ENCODE assay signal across 2 cellular contexts in the genomic region with DNA sequence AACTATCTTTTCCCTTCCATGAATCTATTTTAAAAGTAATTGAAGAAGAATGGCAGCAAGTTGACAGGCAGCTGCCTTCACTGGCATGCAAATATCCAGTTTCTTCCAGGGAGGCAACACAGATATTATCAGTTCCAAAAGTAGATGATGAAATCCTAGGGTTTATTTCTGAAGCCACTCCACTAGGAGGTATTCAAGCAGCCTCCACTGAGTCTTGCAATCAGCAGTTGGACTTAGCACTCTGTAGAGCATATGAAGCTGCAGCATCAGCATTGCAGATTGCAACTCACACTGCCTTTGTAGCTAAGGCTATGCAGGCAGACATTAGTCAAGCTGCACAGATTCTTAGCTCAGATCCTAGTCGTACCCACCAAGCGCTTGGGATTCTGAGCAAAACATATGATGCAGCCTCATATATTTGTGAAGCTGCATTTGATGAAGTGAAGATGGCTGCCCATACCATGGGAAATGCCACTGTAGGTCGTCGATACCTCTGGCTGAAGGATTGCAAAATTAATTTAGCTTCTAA.
TF ChIP-seq lines count a peak whose summit lies in the region.

No MANE protein-coding gene starts in this region.

TF ChIP-seq in GM23338, 12 proteins besides CTCF, POLR2A, EP300 and RAD21 (continued from another document):
- TF ChIP-seq POLR2AphosphoS5 (IDR thresholded peaks at IDR 0.05; ENCODE audit: low read depth) (no peak), STAT1 (IDR thresholded peaks at IDR 0.05; ENCODE audit: unreplicated experiment) (no peak), ZNF114 (CRISPR knock-in tag; IDR thresholded peaks at IDR 0.05) (no peak)
TF ChIP-seq in GM23338: peak in this region for 0.

TF ChIP-seq in K562, 482 proteins besides CTCF, POLR2A, EP300 and RAD21 (continued from another document and continues in another):
- TF ChIP-seq CHD2 (IDR thresholded peaks at IDR 0.05; ENCODE audit: low read depth, low read length) (no peak), MTA3 (IDR thresholded peaks at IDR 0.05; ENCODE audit: borderline replicate concordance) (no peak), CTBP1 (IDR thresholded peaks at IDR 0.05; ENCODE audit: borderline replicate concordance) (peak; percentile 37; the same call in 1 of the 2 replicates), SNIP1 (IDR thresholded peaks at IDR 0.05; ENCODE audit: low read depth) (no peak), MAZ (CRISPR knock-in tag; conservative IDR thresholded peaks at IDR 0.05 in 1 of 2, IDR thresholded peaks at IDR 0.05 in 1 of 2) (peak in 1 of 2 experiments; percentile 34; a peak in 1 of 4 replicates), LARP7 (IDR thresholded peaks at IDR 0.05) (no peak), THRAP3 (IDR thresholded peaks at IDR 0.05; ENCODE audit: borderline replicate concordance) (no peak), GATAD2A (IDR thresholded peaks at IDR 0.05) (no peak), SIX5 (IDR thresholded peaks at IDR 0.05; ENCODE audit: borderline replicate concordance in 1 of 2, insufficient read depth in 1 of 2, low read depth in 1 of 2, low read length in 2 of 2) (no peak), GATA2 (CRISPR knock-in tag; IDR thresholded peaks at IDR 0.05) (no peak), JUND (IDR thresholded peaks at IDR 0.05; ENCODE audit: borderline replicate concordance, low read depth, low read length) (peak; percentile 53; the same call in 1 of the 2 replicates), JUND (tag; IDR thresholded peaks at IDR 0.05; ENCODE audit: borderline replicate concordance, low read depth, low read length) (peak; percentile 57; the same call in 1 of the 3 replicates), COPS2 (conservative IDR thresholded peaks at IDR 0.05) (no peak), SRSF7 (optimal IDR thresholded peaks at IDR 0.05; ENCODE audit: low read depth, low read length) (no peak), ADNP (tag; IDR thresholded peaks at IDR 0.05) (no peak), RNF2 (IDR thresholded peaks at IDR 0.05) (no peak), TAF15 (IDR thresholded peaks at IDR 0.05; ENCODE audit: low read depth, low read length) (no peak), BHLHE40 (IDR thresholded peaks at IDR 0.05; ENCODE audit: low read length) (no peak), ZNF232 (CRISPR knock-in tag; IDR thresholded peaks at IDR 0.05) (no peak), FOSL1 (tag; conservative IDR thresholded peaks at IDR 0.05) (no peak), FIP1L1 (IDR thresholded peaks at IDR 0.05; ENCODE audit: low read depth, low read length, poor library complexity, severe bottlenecking) (no peak), SMARCC2 (IDR thresholded peaks at IDR 0.05; ENCODE audit: low read depth) (no peak), ATF7 (IDR thresholded peaks at IDR 0.05) (peak; percentile 84), PTRF (tag; IDR thresholded peaks at IDR 0.05) (no peak), HCFC1 (IDR thresholded peaks at IDR 0.05; ENCODE audit: low read depth, low read length) (no peak), ZNF830 (CRISPR knock-in tag; IDR thresholded peaks at IDR 0.05) (no peak), SMARCA4 (IDR thresholded peaks at IDR 0.05) (peak; percentile 20; the same call in 1 of the 2 replicates), POLR3A (IDR thresholded peaks at IDR 0.05; ENCODE audit: borderline replicate concordance, extremely low read depth, insufficient read depth, insufficient read length) (no peak), SREBF2 (CRISPR knock-in tag; IDR thresholded peaks at IDR 0.05) (no peak), STAT5A (IDR thresholded peaks at IDR 0.05; ENCODE audit: borderline replicate concordance, low read length) (no peak), ZNF668 (CRISPR knock-in tag; IDR thresholded peaks at IDR 0.05) (no peak), ZNF583 (CRISPR knock-in tag; IDR thresholded peaks at IDR 0.05) (no peak), PTTG1 (tag; IDR thresholded peaks at IDR 0.05; ENCODE audit: low read depth) (0 out of 2 replicates have a peak, but pooled peaks have one; percentile 68), MCM5 (IDR thresholded peaks at IDR 0.05; ENCODE audit: low read depth) (no peak), WHSC1 (IDR thresholded peaks at IDR 0.05; ENCODE audit: low read length) (no peak), L3MBTL2 (IDR thresholded peaks at IDR 0.05) (no peak; the same call in 1 of the 2 replicates), TRIM24 (IDR thresholded peaks at IDR 0.05) (peak in 1 of 2 experiments; percentile 42; a peak in 1 of 4 replicates), PRPF4 (IDR thresholded peaks at IDR 0.05; ENCODE audit: insufficient read depth, low read depth, low read length, poor library complexity, severe bottlenecking) (no peak), ZNF766 (CRISPR knock-in tag; conservative IDR thresholded peaks at IDR 0.05) (peak; percentile 98), PCBP2 (IDR thresholded peaks at IDR 0.05; ENCODE audit: low read depth, low read length, poor library complexity, severe bottlenecking) (no peak), FOXP1 (CRISPR knock-in tag; IDR thresholded peaks at IDR 0.05) (no peak)
- TF ChIP-seq, protein P1, sequence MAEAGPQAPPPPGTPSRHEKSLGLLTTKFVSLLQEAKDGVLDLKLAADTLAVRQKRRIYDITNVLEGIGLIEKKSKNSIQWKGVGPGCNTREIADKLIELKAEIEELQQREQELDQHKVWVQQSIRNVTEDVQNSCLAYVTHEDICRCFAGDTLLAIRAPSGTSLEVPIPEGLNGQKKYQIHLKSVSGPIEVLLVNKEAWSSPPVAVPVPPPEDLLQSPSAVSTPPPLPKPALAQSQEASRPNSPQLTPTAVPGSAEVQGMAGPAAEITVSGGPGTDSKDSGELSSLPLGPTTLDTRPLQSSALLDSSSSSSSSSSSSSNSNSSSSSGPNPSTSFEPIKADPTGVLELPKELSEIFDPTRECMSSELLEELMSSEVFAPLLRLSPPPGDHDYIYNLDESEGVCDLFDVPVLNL (CRISPR knock-in tag; IDR thresholded peaks at IDR 0.05; ENCODE audit: low read depth): no peak
- TF ChIP-seq, protein P2, sequence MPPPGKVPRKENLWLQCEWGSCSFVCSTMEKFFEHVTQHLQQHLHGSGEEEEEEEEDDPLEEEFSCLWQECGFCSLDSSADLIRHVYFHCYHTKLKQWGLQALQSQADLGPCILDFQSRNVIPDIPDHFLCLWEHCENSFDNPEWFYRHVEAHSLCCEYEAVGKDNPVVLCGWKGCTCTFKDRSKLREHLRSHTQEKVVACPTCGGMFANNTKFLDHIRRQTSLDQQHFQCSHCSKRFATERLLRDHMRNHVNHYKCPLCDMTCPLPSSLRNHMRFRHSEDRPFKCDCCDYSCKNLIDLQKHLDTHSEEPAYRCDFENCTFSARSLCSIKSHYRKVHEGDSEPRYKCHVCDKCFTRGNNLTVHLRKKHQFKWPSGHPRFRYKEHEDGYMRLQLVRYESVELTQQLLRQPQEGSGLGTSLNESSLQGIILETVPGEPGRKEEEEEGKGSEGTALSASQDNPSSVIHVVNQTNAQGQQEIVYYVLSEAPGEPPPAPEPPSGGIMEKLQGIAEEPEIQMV (tag; conservative IDR thresholded peaks at IDR 0.05; ENCODE audit: low read depth): no peak
- TF ChIP-seq, protein P3, sequence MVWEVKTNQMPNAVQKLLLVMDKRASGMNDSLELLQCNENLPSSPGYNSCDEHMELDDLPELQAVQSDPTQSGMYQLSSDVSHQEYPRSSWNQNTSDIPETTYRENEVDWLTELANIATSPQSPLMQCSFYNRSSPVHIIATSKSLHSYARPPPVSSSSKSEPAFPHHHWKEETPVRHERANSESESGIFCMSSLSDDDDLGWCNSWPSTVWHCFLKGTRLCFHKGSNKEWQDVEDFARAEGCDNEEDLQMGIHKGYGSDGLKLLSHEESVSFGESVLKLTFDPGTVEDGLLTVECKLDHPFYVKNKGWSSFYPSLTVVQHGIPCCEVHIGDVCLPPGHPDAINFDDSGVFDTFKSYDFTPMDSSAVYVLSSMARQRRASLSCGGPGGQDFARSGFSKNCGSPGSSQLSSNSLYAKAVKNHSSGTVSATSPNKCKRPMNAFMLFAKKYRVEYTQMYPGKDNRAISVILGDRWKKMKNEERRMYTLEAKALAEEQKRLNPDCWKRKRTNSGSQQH (CRISPR knock-in tag; IDR thresholded peaks at IDR 0.05): no peak
- TF ChIP-seq, protein P4, sequence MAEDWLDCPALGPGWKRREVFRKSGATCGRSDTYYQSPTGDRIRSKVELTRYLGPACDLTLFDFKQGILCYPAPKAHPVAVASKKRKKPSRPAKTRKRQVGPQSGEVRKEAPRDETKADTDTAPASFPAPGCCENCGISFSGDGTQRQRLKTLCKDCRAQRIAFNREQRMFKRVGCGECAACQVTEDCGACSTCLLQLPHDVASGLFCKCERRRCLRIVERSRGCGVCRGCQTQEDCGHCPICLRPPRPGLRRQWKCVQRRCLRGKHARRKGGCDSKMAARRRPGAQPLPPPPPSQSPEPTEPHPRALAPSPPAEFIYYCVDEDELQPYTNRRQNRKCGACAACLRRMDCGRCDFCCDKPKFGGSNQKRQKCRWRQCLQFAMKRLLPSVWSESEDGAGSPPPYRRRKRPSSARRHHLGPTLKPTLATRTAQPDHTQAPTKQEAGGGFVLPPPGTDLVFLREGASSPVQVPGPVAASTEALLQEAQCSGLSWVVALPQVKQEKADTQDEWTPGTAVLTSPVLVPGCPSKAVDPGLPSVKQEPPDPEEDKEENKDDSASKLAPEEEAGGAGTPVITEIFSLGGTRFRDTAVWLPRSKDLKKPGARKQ (CRISPR knock-in tag; IDR thresholded peaks at IDR 0.05): no peak
- TF ChIP-seq, protein P5, sequence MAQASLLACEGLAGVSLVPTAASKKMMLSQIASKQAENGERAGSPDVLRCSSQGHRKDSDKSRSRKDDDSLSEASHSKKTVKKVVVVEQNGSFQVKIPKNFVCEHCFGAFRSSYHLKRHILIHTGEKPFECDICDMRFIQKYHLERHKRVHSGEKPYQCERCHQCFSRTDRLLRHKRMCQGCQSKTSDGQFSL (CRISPR knock-in tag; IDR thresholded peaks at IDR 0.05): no peak
- TF ChIP-seq, protein P5 (tag; IDR thresholded peaks at IDR 0.05): no peak
- TF ChIP-seq, protein P6, sequence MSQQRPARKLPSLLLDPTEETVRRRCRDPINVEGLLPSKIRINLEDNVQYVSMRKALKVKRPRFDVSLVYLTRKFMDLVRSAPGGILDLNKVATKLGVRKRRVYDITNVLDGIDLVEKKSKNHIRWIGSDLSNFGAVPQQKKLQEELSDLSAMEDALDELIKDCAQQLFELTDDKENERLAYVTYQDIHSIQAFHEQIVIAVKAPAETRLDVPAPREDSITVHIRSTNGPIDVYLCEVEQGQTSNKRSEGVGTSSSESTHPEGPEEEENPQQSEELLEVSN (IDR thresholded peaks at IDR 0.05; ENCODE audit: borderline replicate concordance in 1 of 2, extremely low read depth in 1 of 2, insufficient read depth in 1 of 2, insufficient read length in 1 of 2, low read depth in 1 of 2, low read length in 1 of 2, poor library complexity in 1 of 2, severe bottlenecking in 1 of 2): no peak
- TF ChIP-seq, protein P7, sequence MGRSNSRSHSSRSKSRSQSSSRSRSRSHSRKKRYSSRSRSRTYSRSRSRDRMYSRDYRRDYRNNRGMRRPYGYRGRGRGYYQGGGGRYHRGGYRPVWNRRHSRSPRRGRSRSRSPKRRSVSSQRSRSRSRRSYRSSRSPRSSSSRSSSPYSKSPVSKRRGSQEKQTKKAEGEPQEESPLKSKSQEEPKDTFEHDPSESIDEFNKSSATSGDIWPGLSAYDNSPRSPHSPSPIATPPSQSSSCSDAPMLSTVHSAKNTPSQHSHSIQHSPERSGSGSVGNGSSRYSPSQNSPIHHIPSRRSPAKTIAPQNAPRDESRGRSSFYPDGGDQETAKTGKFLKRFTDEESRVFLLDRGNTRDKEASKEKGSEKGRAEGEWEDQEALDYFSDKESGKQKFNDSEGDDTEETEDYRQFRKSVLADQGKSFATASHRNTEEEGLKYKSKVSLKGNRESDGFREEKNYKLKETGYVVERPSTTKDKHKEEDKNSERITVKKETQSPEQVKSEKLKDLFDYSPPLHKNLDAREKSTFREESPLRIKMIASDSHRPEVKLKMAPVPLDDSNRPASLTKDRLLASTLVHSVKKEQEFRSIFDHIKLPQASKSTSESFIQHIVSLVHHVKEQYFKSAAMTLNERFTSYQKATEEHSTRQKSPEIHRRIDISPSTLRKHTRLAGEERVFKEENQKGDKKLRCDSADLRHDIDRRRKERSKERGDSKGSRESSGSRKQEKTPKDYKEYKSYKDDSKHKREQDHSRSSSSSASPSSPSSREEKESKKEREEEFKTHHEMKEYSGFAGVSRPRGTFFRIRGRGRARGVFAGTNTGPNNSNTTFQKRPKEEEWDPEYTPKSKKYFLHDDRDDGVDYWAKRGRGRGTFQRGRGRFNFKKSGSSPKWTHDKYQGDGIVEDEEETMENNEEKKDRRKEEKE (IDR thresholded peaks at IDR 0.05; ENCODE audit: borderline replicate concordance in 1 of 2, control insufficient read depth in 1 of 2, low read depth in 2 of 2, low read length in 1 of 2): no peak
- TF ChIP-seq, protein P8, sequence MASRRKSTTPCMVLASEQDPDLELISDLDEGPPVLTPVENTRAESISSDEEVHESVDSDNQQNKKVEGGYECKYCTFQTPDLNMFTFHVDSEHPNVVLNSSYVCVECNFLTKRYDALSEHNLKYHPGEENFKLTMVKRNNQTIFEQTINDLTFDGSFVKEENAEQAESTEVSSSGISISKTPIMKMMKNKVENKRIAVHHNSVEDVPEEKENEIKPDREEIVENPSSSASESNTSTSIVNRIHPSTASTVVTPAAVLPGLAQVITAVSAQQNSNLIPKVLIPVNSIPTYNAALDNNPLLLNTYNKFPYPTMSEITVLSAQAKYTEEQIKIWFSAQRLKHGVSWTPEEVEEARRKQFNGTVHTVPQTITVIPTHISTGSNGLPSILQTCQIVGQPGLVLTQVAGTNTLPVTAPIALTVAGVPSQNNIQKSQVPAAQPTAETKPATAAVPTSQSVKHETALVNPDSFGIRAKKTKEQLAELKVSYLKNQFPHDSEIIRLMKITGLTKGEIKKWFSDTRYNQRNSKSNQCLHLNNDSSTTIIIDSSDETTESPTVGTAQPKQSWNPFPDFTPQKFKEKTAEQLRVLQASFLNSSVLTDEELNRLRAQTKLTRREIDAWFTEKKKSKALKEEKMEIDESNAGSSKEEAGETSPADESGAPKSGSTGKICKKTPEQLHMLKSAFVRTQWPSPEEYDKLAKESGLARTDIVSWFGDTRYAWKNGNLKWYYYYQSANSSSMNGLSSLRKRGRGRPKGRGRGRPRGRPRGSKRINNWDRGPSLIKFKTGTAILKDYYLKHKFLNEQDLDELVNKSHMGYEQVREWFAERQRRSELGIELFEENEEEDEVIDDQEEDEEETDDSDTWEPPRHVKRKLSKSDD (conservative IDR thresholded peaks at IDR 0.05; ENCODE audit: low read length): no peak
- TF ChIP-seq, protein P9, sequence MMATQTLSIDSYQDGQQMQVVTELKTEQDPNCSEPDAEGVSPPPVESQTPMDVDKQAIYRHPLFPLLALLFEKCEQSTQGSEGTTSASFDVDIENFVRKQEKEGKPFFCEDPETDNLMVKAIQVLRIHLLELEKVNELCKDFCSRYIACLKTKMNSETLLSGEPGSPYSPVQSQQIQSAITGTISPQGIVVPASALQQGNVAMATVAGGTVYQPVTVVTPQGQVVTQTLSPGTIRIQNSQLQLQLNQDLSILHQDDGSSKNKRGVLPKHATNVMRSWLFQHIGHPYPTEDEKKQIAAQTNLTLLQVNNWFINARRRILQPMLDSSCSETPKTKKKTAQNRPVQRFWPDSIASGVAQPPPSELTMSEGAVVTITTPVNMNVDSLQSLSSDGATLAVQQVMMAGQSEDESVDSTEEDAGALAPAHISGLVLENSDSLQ (IDR thresholded peaks at IDR 0.05): peak; percentile 84
- TF ChIP-seq, protein P10, sequence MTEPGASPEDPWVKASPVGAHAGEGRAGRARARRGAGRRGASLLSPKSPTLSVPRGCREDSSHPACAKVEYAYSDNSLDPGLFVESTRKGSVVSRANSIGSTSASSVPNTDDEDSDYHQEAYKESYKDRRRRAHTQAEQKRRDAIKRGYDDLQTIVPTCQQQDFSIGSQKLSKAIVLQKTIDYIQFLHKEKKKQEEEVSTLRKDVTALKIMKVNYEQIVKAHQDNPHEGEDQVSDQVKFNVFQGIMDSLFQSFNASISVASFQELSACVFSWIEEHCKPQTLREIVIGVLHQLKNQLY (CRISPR knock-in tag; conservative IDR thresholded peaks at IDR 0.05): no peak
